In the genomic region with DNA sequence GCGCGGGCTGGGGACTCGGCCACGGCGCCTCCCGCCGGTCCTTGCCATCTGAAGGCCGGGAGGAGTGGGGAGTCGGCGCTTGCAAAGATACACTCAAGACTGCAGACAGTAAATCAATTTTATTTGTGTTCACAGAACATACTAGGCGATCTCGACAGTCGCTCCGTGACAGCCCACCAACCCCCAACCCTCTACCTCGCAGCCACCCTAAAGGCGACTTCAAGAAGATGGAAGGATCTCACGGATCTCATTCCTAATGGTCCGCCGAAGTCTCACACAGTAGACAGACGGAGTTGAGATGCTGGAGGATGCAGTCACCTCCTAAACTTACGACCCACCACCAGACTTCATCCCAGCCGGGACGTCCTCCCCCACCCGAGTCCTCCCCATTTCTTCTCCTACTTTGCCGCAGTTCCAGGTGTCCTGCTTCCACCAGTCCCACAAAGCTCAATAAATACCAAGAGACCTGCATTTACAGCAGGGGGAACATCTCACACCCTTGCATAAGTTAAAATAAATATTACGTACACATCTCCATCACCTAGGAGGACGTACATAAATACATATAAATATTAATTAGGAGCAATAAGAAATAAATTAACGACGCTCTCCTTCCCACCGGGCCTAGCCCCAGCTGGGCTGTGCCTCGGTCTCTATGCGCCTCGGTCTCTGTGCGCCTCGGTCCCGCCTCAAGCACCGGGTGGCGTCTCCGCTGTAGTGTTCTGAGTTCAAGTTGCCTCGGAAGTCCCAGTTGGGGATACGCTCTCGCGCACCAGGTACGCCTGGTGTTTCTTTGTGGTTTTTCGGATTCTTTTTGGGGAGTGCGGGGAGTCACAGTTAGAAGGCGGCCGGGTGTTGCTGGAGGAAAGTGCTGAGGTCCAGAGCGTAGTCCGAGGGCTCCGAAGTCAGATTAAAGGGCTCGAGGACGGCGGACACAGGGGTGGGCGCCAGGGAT, we compare ENCODE assay signal across 1 cellular context.
TF ChIP-seq lines count a peak whose summit lies in the region.

No MANE protein-coding gene starts in this region.

TF ChIP-seq in HepG2, 621 proteins besides CTCF, POLR2A, EP300 and RAD21 (continued from another document and continues in another):
- TF ChIP-seq, protein P1, sequence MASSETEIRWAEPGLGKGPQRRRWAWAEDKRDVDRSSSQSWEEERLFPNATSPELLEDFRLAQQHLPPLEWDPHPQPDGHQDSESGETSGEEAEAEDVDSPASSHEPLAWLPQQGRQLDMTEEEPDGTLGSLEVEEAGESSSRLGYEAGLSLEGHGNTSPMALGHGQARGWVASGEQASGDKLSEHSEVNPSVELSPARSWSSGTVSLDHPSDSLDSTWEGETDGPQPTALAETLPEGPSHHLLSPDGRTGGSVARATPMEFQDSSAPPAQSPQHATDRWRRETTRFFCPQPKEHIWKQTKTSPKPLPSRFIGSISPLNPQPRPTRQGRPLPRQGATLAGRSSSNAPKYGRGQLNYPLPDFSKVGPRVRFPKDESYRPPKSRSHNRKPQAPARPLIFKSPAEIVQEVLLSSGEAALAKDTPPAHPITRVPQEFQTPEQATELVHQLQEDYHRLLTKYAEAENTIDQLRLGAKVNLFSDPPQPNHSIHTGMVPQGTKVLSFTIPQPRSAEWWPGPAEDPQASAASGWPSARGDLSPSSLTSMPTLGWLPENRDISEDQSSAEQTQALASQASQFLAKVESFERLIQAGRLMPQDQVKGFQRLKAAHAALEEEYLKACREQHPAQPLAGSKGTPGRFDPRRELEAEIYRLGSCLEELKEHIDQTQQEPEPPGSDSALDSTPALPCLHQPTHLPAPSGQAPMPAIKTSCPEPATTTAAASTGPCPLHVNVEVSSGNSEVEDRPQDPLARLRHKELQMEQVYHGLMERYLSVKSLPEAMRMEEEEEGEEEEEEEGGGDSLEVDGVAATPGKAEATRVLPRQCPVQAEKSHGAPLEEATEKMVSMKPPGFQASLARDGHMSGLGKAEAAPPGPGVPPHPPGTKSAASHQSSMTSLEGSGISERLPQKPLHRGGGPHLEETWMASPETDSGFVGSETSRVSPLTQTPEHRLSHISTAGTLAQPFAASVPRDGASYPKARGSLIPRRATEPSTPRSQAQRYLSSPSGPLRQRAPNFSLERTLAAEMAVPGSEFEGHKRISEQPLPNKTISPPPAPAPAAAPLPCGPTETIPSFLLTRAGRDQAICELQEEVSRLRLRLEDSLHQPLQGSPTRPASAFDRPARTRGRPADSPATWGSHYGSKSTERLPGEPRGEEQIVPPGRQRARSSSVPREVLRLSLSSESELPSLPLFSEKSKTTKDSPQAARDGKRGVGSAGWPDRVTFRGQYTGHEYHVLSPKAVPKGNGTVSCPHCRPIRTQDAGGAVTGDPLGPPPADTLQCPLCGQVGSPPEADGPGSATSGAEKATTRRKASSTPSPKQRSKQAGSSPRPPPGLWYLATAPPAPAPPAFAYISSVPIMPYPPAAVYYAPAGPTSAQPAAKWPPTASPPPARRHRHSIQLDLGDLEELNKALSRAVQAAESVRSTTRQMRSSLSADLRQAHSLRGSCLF (CRISPR knock-in tag; IDR thresholded peaks at IDR 0.05; ENCODE audit: borderline replicate concordance) = no peak; the same call in none of the 2 replicates
- TF ChIP-seq, protein P2, sequence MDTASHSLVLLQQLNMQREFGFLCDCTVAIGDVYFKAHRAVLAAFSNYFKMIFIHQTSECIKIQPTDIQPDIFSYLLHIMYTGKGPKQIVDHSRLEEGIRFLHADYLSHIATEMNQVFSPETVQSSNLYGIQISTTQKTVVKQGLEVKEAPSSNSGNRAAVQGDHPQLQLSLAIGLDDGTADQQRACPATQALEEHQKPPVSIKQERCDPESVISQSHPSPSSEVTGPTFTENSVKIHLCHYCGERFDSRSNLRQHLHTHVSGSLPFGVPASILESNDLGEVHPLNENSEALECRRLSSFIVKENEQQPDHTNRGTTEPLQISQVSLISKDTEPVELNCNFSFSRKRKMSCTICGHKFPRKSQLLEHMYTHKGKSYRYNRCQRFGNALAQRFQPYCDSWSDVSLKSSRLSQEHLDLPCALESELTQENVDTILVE (CRISPR knock-in tag; IDR thresholded peaks at IDR 0.05) = no peak
- TF ChIP-seq ZNF550 (CRISPR knock-in tag; IDR thresholded peaks at IDR 0.05; ENCODE audit: borderline replicate concordance) (no peak), NFIB (CRISPR knock-in tag; IDR thresholded peaks at IDR 0.05; ENCODE audit: borderline replicate concordance) (no peak), ATAD3A (CRISPR knock-in tag; IDR thresholded peaks at IDR 0.05) (no peak), CHD2 (IDR thresholded peaks at IDR 0.05; ENCODE audit: low read depth, low read length) (no peak), MIER2 (CRISPR knock-in tag; IDR thresholded peaks at IDR 0.05) (no peak), NRL (CRISPR knock-in tag; IDR thresholded peaks at IDR 0.05; ENCODE audit: borderline replicate concordance) (no peak), SIX1 (CRISPR knock-in tag; IDR thresholded peaks at IDR 0.05; ENCODE audit: borderline replicate concordance) (no peak; the same call in 1 of the 2 replicates), SP2 (CRISPR knock-in tag; IDR thresholded peaks at IDR 0.05) (no peak), ZNF160 (CRISPR knock-in tag; IDR thresholded peaks at IDR 0.05) (no peak), ZNF7 (CRISPR knock-in tag; IDR thresholded peaks at IDR 0.05) (0 out of 2 replicates have a peak, but pooled peaks have one; percentile 30), ZNF24 (IDR thresholded peaks at IDR 0.05) (no peak), SMAD3 (CRISPR knock-in tag; IDR thresholded peaks at IDR 0.05) (no peak), KDM3A (CRISPR knock-in tag; IDR thresholded peaks at IDR 0.05; ENCODE audit: low read depth) (peak; percentile 19; the same call in 1 of the 2 replicates), TSC22D2 (CRISPR knock-in tag; IDR thresholded peaks at IDR 0.05; ENCODE audit: borderline replicate concordance) (no peak), PHB2 (IDR thresholded peaks at IDR 0.05; ENCODE audit: partially characterized antibody) (no peak), NR2F6 (IDR thresholded peaks at IDR 0.05) (no peak), NR2F6 (CRISPR knock-in tag; IDR thresholded peaks at IDR 0.05) (no peak), FOSL1 (CRISPR knock-in tag; IDR thresholded peaks at IDR 0.05; ENCODE audit: borderline replicate concordance) (no peak), ZKSCAN5 (CRISPR knock-in tag; IDR thresholded peaks at IDR 0.05) (peak; percentile 38; the same call in 1 of the 2 replicates), ZNF678 (CRISPR knock-in tag; IDR thresholded peaks at IDR 0.05) (no peak; the same call in 1 of the 2 replicates), SMC3 (IDR thresholded peaks at IDR 0.05; ENCODE audit: low read length) (no peak), ZNF780A (CRISPR knock-in tag; IDR thresholded peaks at IDR 0.05) (no peak)
- TF ChIP-seq, protein P3, sequence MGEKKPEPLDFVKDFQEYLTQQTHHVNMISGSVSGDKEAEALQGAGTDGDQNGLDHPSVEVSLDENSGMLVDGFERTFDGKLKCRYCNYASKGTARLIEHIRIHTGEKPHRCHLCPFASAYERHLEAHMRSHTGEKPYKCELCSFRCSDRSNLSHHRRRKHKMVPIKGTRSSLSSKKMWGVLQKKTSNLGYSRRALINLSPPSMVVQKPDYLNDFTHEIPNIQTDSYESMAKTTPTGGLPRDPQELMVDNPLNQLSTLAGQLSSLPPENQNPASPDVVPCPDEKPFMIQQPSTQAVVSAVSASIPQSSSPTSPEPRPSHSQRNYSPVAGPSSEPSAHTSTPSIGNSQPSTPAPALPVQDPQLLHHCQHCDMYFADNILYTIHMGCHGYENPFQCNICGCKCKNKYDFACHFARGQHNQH (CRISPR knock-in tag; IDR thresholded peaks at IDR 0.05) = no peak
- TF ChIP-seq, protein P4, sequence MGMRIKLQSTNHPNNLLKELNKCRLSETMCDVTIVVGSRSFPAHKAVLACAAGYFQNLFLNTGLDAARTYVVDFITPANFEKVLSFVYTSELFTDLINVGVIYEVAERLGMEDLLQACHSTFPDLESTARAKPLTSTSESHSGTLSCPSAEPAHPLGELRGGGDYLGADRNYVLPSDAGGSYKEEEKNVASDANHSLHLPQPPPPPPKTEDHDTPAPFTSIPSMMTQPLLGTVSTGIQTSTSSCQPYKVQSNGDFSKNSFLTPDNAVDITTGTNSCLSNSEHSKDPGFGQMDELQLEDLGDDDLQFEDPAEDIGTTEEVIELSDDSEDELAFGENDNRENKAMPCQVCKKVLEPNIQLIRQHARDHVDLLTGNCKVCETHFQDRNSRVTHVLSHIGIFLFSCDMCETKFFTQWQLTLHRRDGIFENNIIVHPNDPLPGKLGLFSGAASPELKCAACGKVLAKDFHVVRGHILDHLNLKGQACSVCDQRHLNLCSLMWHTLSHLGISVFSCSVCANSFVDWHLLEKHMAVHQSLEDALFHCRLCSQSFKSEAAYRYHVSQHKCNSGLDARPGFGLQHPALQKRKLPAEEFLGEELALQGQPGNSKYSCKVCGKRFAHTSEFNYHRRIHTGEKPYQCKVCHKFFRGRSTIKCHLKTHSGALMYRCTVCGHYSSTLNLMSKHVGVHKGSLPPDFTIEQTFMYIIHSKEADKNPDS (CRISPR knock-in tag; IDR thresholded peaks at IDR 0.05) = no peak
- TF ChIP-seq, protein P5, sequence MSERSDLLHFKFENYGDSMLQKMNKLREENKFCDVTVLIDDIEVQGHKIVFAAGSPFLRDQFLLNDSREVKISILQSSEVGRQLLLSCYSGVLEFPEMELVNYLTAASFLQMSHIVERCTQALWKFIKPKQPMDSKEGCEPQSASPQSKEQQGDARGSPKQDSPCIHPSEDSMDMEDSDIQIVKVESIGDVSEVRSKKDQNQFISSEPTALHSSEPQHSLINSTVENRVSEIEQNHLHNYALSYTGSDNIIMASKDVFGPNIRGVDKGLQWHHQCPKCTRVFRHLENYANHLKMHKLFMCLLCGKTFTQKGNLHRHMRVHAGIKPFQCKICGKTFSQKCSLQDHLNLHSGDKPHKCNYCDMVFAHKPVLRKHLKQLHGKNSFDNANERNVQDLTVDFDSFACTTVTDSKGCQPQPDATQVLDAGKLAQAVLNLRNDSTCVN (CRISPR knock-in tag; IDR thresholded peaks at IDR 0.05; ENCODE audit: borderline replicate concordance) = 0 out of 2 replicates have a peak, but pooled peaks have one; percentile 9
- TF ChIP-seq, protein P6, sequence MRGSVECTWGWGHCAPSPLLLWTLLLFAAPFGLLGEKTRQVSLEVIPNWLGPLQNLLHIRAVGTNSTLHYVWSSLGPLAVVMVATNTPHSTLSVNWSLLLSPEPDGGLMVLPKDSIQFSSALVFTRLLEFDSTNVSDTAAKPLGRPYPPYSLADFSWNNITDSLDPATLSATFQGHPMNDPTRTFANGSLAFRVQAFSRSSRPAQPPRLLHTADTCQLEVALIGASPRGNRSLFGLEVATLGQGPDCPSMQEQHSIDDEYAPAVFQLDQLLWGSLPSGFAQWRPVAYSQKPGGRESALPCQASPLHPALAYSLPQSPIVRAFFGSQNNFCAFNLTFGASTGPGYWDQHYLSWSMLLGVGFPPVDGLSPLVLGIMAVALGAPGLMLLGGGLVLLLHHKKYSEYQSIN (CRISPR knock-in tag; IDR thresholded peaks at IDR 0.05; ENCODE audit: borderline replicate concordance) = no peak
- TF ChIP-seq, protein P7, sequence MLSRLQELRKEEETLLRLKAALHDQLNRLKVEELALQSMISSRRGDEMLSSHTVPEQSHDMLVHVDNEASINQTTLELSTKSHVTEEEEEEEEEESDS (CRISPR knock-in tag; IDR thresholded peaks at IDR 0.05; ENCODE audit: borderline replicate concordance) = no peak
- TF ChIP-seq, protein P8, sequence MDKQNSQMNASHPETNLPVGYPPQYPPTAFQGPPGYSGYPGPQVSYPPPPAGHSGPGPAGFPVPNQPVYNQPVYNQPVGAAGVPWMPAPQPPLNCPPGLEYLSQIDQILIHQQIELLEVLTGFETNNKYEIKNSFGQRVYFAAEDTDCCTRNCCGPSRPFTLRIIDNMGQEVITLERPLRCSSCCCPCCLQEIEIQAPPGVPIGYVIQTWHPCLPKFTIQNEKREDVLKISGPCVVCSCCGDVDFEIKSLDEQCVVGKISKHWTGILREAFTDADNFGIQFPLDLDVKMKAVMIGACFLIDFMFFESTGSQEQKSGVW (CRISPR knock-in tag; IDR thresholded peaks at IDR 0.05; ENCODE audit: borderline replicate concordance) = no peak
- TF ChIP-seq, protein P9, sequence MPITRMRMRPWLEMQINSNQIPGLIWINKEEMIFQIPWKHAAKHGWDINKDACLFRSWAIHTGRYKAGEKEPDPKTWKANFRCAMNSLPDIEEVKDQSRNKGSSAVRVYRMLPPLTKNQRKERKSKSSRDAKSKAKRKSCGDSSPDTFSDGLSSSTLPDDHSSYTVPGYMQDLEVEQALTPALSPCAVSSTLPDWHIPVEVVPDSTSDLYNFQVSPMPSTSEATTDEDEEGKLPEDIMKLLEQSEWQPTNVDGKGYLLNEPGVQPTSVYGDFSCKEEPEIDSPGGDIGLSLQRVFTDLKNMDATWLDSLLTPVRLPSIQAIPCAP (CRISPR knock-in tag; IDR thresholded peaks at IDR 0.05; ENCODE audit: low read depth) = no peak; the same call in 1 of the 2 replicates
- TF ChIP-seq, protein P10, sequence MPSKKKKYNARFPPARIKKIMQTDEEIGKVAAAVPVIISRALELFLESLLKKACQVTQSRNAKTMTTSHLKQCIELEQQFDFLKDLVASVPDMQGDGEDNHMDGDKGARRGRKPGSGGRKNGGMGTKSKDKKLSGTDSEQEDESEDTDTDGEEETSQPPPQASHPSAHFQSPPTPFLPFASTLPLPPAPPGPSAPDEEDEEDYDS (CRISPR knock-in tag; IDR thresholded peaks at IDR 0.05) = no peak
- TF ChIP-seq, protein P11, sequence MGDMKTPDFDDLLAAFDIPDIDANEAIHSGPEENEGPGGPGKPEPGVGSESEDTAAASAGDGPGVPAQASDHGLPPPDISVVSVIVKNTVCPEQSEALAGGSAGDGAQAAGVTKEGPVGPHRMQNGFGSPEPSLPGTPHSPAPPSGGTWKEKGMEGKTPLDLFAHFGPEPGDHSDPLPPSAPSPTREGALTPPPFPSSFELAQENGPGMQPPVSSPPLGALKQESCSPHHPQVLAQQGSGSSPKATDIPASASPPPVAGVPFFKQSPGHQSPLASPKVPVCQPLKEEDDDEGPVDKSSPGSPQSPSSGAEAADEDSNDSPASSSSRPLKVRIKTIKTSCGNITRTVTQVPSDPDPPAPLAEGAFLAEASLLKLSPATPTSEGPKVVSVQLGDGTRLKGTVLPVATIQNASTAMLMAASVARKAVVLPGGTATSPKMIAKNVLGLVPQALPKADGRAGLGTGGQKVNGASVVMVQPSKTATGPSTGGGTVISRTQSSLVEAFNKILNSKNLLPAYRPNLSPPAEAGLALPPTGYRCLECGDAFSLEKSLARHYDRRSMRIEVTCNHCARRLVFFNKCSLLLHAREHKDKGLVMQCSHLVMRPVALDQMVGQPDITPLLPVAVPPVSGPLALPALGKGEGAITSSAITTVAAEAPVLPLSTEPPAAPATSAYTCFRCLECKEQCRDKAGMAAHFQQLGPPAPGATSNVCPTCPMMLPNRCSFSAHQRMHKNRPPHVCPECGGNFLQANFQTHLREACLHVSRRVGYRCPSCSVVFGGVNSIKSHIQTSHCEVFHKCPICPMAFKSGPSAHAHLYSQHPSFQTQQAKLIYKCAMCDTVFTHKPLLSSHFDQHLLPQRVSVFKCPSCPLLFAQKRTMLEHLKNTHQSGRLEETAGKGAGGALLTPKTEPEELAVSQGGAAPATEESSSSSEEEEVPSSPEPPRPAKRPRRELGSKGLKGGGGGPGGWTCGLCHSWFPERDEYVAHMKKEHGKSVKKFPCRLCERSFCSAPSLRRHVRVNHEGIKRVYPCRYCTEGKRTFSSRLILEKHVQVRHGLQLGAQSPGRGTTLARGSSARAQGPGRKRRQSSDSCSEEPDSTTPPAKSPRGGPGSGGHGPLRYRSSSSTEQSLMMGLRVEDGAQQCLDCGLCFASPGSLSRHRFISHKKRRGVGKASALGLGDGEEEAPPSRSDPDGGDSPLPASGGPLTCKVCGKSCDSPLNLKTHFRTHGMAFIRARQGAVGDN (CRISPR knock-in tag; IDR thresholded peaks at IDR 0.05) = no peak
- TF ChIP-seq, protein P12, sequence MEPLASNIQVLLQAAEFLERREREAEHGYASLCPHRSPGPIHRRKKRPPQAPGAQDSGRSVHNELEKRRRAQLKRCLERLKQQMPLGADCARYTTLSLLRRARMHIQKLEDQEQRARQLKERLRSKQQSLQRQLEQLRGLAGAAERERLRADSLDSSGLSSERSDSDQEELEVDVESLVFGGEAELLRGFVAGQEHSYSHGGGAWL (CRISPR knock-in tag; IDR thresholded peaks at IDR 0.05) = no peak
